ENCODE assay signal across 8 cellular contexts in genomic region chr3:123067689-123068226, GRCh38. TPM values are rescaled to one million over a fixed set of nuclear protein-coding genes. Genes with fewer than 3 reads are reported as not detected.
DNase-seq lines count a peak whose midpoint lies in the region; ATAC-seq, FAIRE-seq and TF ChIP-seq lines count a peak whose summit lies in the region.

No MANE protein-coding gene starts in this region.

- H3K18ac ChIP-seq in H1 (ENCODE audit: extremely low read depth, low read length) = 0 out of 2 replicates have a peak overlapping the region, but pooled peaks have one; percentile 66

- no peaks in the 10 kb centered on the region; a peak in 1 of 4 replicates for H3K9me3 ChIP-seq in H1 (ENCODE audit: insufficient read depth in 2 of 2, low read depth in 1 of 2, low read length in 1 of 2)

- H4K20me1 ChIP-seq in GM23338 (replicated peaks; ENCODE audit: insufficient read depth) (peaks cover 12% of the 10 kb centered on the region), H1 (replicated peaks in 1 of 2; ENCODE audit: control insufficient read depth in 1 of 2, insufficient read depth in 2 of 2, low read length in 2 of 2) (peaks cover 8 to 14% of the 10 kb centered on the region in 2 experiments)

- no peak for TF ChIP-seq POLR2A in H1 (IDR thresholded peaks at IDR 0.05; ENCODE audit: control extremely low read depth in 1 of 2, low read depth in 2 of 2, low read length in 2 of 2)

- CTCF ChIA-PET in H1 (lab: Charles Lee; ENCODE audit: partially characterized antibody) = interaction anchor here (0.8 to 2.3 kb wide), 9 partner anchors 18 to 131 kb away, joined by 3 to 5 read pairs (median 3); no protein-coding TSS in a partner anchor

- peak overlapping the region; percentile 63; the same call in 1 of the 2 replicates for H2BK5ac ChIP-seq in H1 (ENCODE audit: low read depth, low read length)

- H2BK20ac ChIP-seq in H1 (ENCODE audit: low read length) = no peak overlapping the region

- no peak overlapping the region for H4K91ac ChIP-seq in H1 (replicated peaks; ENCODE audit: insufficient read length, low read length)

- H3K27me3 ChIP-seq in GM23338 (ENCODE audit: insufficient read depth) = peaks cover 20% of the 10 kb centered on the region
- H3K27me3 ChIP-seq in H1 (replicated peaks in 1 of 4; ENCODE audit: control insufficient read depth in 3 of 4, extremely low read depth in 1 of 4, insufficient read depth in 3 of 4, low read length in 3 of 4) = peaks cover 0 to 13% (median 8%) of the 10 kb centered on the region in 4 experiments; a peak in 5 of 7 replicates

- peaks cover 20% of the 10 kb centered on the region for H3K23me2 ChIP-seq in H1 (ENCODE audit: low read depth, low read length)

- H2AFZ ChIP-seq in GM23338 = peak overlapping the region; percentile 80
- H2AFZ ChIP-seq in H1 (ENCODE audit: low read length) = peak overlapping the region; percentile 11; the same call in 1 of the 2 replicates

- H3K9ac ChIP-seq in H1 (replicated peaks in 1 of 4; ENCODE audit: extremely low read depth in 1 of 4, low read depth in 3 of 4, low read length in 3 of 4) = peak overlapping the region in 2 of 4 experiments; percentile 47 to 56; a peak in 2 of 7 replicates

- no peak overlapping the region for H3K56ac ChIP-seq in H1 (replicated peaks; ENCODE audit: insufficient read length, low read depth, low read length)

- POLR2A ChIA-PET in H1 (lab: Charles Lee; ENCODE audit: partially characterized antibody) = interaction anchor here (0.7 to 1.7 kb wide), 7 partner anchors 9 to 258 kb away, joined by 3 to 6 read pairs (median 3); partner anchors contain the start of gene SEMA5B

- TF ChIP-seq RAD21 in H1 (IDR thresholded peaks at IDR 0.05 in 1 of 2, conservative IDR thresholded peaks at IDR 0.05 in 1 of 2; ENCODE audit: low read depth in 2 of 2, low read length in 2 of 2) = no peak

- H3K4me3 Mint-ChIP-seq in GM23338 (peak overlapping the region; percentile 85), nephron progenitor cell (peak overlapping the region; percentile 84)

- no peak overlapping the region for H3K27ac ChIP-seq in GM23338 (ENCODE audit: low read depth)
- H3K27ac ChIP-seq in H1 (ENCODE audit: low read depth, low read length) = no peak overlapping the region

- H3K4me2 ChIP-seq in GM23338 (peak overlapping the region; percentile 99), H1 (ENCODE audit: insufficient read depth in 1 of 2, low read depth in 2 of 2, low read length in 2 of 2) (peak overlapping the region; percentile 97 to 100)

- peak overlapping the region; percentile 50; the same call in 1 of the 2 replicates for H2BK12ac ChIP-seq in H1 (ENCODE audit: low read depth, low read length)

- no peak overlapping the region for H3K23ac ChIP-seq in H1 (ENCODE audit: insufficient read length)

- no peaks in the 10 kb centered on the region; the same call in 2 of the 3 replicates for H3K36me3 Mint-ChIP-seq in GM23338 (ENCODE audit: low read depth)
- H3K36me3 Mint-ChIP-seq in nephron progenitor cell (ENCODE audit: low read depth) = no peaks in the 10 kb centered on the region

- H3K4me1 Mint-ChIP-seq in GM23338 (peaks cover 37% of the 10 kb centered on the region), nephron progenitor cell (peaks cover 40% of the 10 kb centered on the region)

- H3K79me1 ChIP-seq in H1 (ENCODE audit: low read depth, low read length) = peaks cover 17% of the 10 kb centered on the region

- H2BK15ac ChIP-seq in H1 (ENCODE audit: low read length) = no peak overlapping the region; the same call in 1 of the 2 replicates

- DNase-seq in EH (ENCODE audit: low read depth) (peak; percentile 19), GM23338 (ENCODE audit: low spot score) (peak; percentile 33), OCI-M1 (lab: John Stamatoyannopoulos, UW) (peak; percentile 26), H1 (ENCODE audit: low read depth in 1 of 2, low spot score in 2 of 2) (no peak), nephron progenitor cell (peak; percentile 29), NCI-H1092 treated with DMSO at 0.1 percent for 48 hours (lab: John Stamatoyannopoulos, UW) (no peak), foreskin melanocyte (no peak), mucosa of gallbladder (ENCODE audit: low spot score) (no peak)

- 5% methylated on average over 18 of the region's 18 CpGs; no CpG with 5 or more reads in 1 of the 2 experiments for WGBS in H1 (ENCODE audit: extremely low coverage in 1 of 2, insufficient coverage in 1 of 2, insufficient read length in 1 of 2, insufficient replicate concordance in 2 of 2, low coverage in 1 of 2, low lambda C conversion rate in 2 of 2, missing lambda C conversion rate in 1 of 2), 2 experiments

- H3K79me2 ChIP-seq in GM23338 (replicated peaks; ENCODE audit: insufficient read depth) (peaks cover 54% of the 10 kb centered on the region), H1 (ENCODE audit: control insufficient read depth in 1 of 2, insufficient read depth in 2 of 2, low read length in 2 of 2) (peaks cover 6 to 50% of the 10 kb centered on the region in 2 experiments)

- H3K4me3 ChIP-seq in GM23338 (peak overlapping the region; percentile 95), H1 (ENCODE audit: extremely low read depth in 1 of 4, insufficient read depth in 2 of 4, low read depth in 3 of 4, low read length in 4 of 4) (peak overlapping the region; percentile 61 to 86 (median 67))

- H3K9me3 Mint-ChIP-seq in GM23338 (peaks cover 13% of the 10 kb centered on the region; the same call in 2 of the 3 replicates), nephron progenitor cell (peaks cover 5% of the 10 kb centered on the region)

- H2BK120ac ChIP-seq in H1 (replicated peaks; ENCODE audit: low read depth, low read length) = no peak overlapping the region

- TF ChIP-seq CTCF in GM23338 (conservative IDR thresholded peaks at IDR 0.05; ENCODE audit: low read depth in 2 of 2) (no peak), H1 (IDR thresholded peaks at IDR 0.05; ENCODE audit: control extremely low read depth in 1 of 3, insufficient read depth in 1 of 3, low read depth in 1 of 3, low read length in 3 of 3) (no peak), nephron progenitor cell (IDR thresholded peaks at IDR 0.05) (no peak)

- H3K27me3 Mint-ChIP-seq in GM23338 (ENCODE audit: insufficient read depth, low read depth, poor library complexity) = peaks cover 24% of the 10 kb centered on the region
- H3K27me3 Mint-ChIP-seq in nephron progenitor cell (ENCODE audit: low read depth, poor library complexity) = peaks cover 25% of the 10 kb centered on the region

- TF ChIP-seq EP300 in H1 (IDR thresholded peaks at IDR 0.05; ENCODE audit: borderline replicate concordance in 1 of 2, low read depth in 2 of 2, low read length in 2 of 2) = no peak

- H3K4me1 ChIP-seq in GM23338 (ENCODE audit: insufficient read depth) (peaks cover 17% of the 10 kb centered on the region), H1 (replicated peaks in 1 of 4; ENCODE audit: control insufficient read depth in 3 of 4, insufficient read depth in 4 of 4, low read length in 3 of 4) (peaks cover 7 to 17% (median 12%) of the 10 kb centered on the region in 4 experiments)

- no peak overlapping the region for H4K5ac ChIP-seq in H1 (ENCODE audit: insufficient read length, low read depth, low read length)

- H3K27ac Mint-ChIP-seq in GM23338 (no peak overlapping the region), nephron progenitor cell (no peak overlapping the region)

- H3K14ac ChIP-seq in H1 (ENCODE audit: insufficient read length) = no peak overlapping the region

- no peak for FAIRE-seq in H1 (lab: Jason Lieb, UNC)

- H3K4ac ChIP-seq in H1 (replicated peaks; ENCODE audit: insufficient read length, low read depth, low read length) = no peak overlapping the region

- H3F3A ChIP-seq in GM23338 (replicated peaks; ENCODE audit: low read depth) = no peaks in the 10 kb centered on the region

- H2AK5ac ChIP-seq in H1 (ENCODE audit: low read depth, low read length) = no peak overlapping the region

- H3K36me3 ChIP-seq in GM23338 (ENCODE audit: insufficient read depth) (no peaks in the 10 kb centered on the region), H1 (ENCODE audit: control insufficient read depth in 2 of 4, insufficient read depth in 4 of 4, low read length in 3 of 4) (no peaks in the 10 kb centered on the region)

- ATAC-seq in GM23338 = peak; percentile 27

- H4K8ac ChIP-seq in H1 (ENCODE audit: extremely low read depth, insufficient read depth, low read length) = no peak overlapping the region

- H3K9me2 ChIP-seq in GM23338 (ENCODE audit: insufficient read depth) = no peaks in the 10 kb centered on the region

TF ChIP-seq in GM23338, 12 proteins besides CTCF, POLR2A, EP300 and RAD21 (continues in another document):
- TF ChIP-seq EZH2phosphoT487 (IDR thresholded peaks at IDR 0.05; ENCODE audit: unreplicated experiment) = no peak
- TF ChIP-seq NANOG (IDR thresholded peaks at IDR 0.05; ENCODE audit: borderline replicate concordance) = no peak

TF ChIP-seq in H1, 55 proteins besides CTCF, POLR2A, EP300 and RAD21 (continues in another document):
- TF ChIP-seq RFX5 (IDR thresholded peaks at IDR 0.05; ENCODE audit: borderline replicate concordance, low read depth, low read length) = no peak
- no peak for TF ChIP-seq CBX8 (IDR thresholded peaks at IDR 0.05; ENCODE audit: borderline replicate concordance, low read depth, low read length)

RNA-seq across cellular contexts. Expression of gene PDIA5, which starts 0.9 kb away (rescaled TPM):
- 26.4 and 28.1 TPM in 2 replicates for total RNA-seq in GM23338 (2014; rRNA removed; shearing (Covaris generic))
- polyA plus RNA-seq in GM23338 (2016; fragmentation: Nextera tagmentation; extraction: Ambion mirVana) (22.9 and 23.2 TPM in 2 replicates), H1 (2011; rRNA removed) (18.2 and 18.9 TPM in 2 replicates)
- 32.8 and 36.5 TPM in 2 replicates for total RNA-seq in H1 (2021; fragmentation: NEBNext Ultra II Directional; extraction: Animal tissue kit (Norgen Biotek cat#: 25700))
- 26.2 TPM for polyA plus RNA-seq in H1 (2011; cell fraction: cytosol; rRNA removed)
- polyA plus RNA-seq in H1 (2011; cell fraction: nucleus; rRNA removed) = 24.8 TPM
- 25.3 to 30.2 TPM (median 27.7 TPM) in 4 replicates for polyA plus RNA-seq in H1 (2012, experiment 1 of 2)
- 16.3 TPM for polyA plus RNA-seq in H1 (2012, experiment 2 of 2)
- 50.7 TPM for polyA plus RNA-seq in H1 (2013, experiment 1 of 2)
- polyA plus RNA-seq in H1 (2013, experiment 2 of 2) = 52.2 TPM
- polyA minus RNA-seq in H1 (2011; rRNA and poly(A)+ RNA removed) = 11.0 and 13.8 TPM in 2 replicates
- 10.9 TPM for polyA minus RNA-seq in H1 (2011; cell fraction: cytosol; rRNA and poly(A)+ RNA removed)
- 11.2 TPM for polyA minus RNA-seq in H1 (2011; cell fraction: nucleus; rRNA and poly(A)+ RNA removed)
- total RNA-seq in mucosa of gallbladder = 49.3 TPM

RNA-seq across cellular contexts. Expression of gene SEMA5B, which starts 40.2 kb away (rescaled TPM):
- 25.4 and 26.8 TPM in 2 replicates for total RNA-seq in GM23338 (2014; rRNA removed; shearing (Covaris generic))
- polyA plus RNA-seq in GM23338 (2016; fragmentation: Nextera tagmentation; extraction: Ambion mirVana) (8.0 and 11.0 TPM in 2 replicates), H1 (2011; rRNA removed) (13.1 and 18.8 TPM in 2 replicates)
- total RNA-seq in H1 (2021; fragmentation: NEBNext Ultra II Directional; extraction: Animal tissue kit (Norgen Biotek cat#: 25700)) = 19.9 and 22.4 TPM in 2 replicates
- polyA plus RNA-seq in H1 (2011; cell fraction: cytosol; rRNA removed) = 14.6 TPM
- polyA plus RNA-seq in H1 (2011; cell fraction: nucleus; rRNA removed) = 46.9 TPM
- 35.4 to 44.8 TPM (median 39.3 TPM) in 4 replicates for polyA plus RNA-seq in H1 (2012, experiment 1 of 2)
- 34.1 TPM for polyA plus RNA-seq in H1 (2012, experiment 2 of 2)
- 21.6 TPM for polyA plus RNA-seq in H1 (2013, experiment 1 of 2)
- polyA plus RNA-seq in H1 (2013, experiment 2 of 2) = 18.3 TPM
- 19.3 and 20.2 TPM in 2 replicates for polyA minus RNA-seq in H1 (2011; rRNA and poly(A)+ RNA removed)
- 13.8 TPM for polyA minus RNA-seq in H1 (2011; cell fraction: cytosol; rRNA and poly(A)+ RNA removed)
- polyA minus RNA-seq in H1 (2011; cell fraction: nucleus; rRNA and poly(A)+ RNA removed) = 24.5 TPM
- total RNA-seq in mucosa of gallbladder = 1.7 TPM

Comparison
In these comparisons a context has a peak if more than half of its experiments do, and no peak if none do; other contexts are left out.
1. DNase-seq: peak in EH (single experiment), GM23338 (single experiment), OCI-M1 (single experiment) and nephron progenitor cell (single experiment); none in H1 (0 of 2), NCI-H1092 treated with DMSO at 0.1 percent for 48 hours (single experiment), foreskin melanocyte (single experiment) and mucosa of gallbladder (single experiment).